In genomic region chr2:54599326-54599710, GRCh38 we compare ENCODE assay signal across 13 cellular contexts.
DNase-seq lines count a peak whose midpoint lies in the region; ATAC-seq and TF ChIP-seq lines count a peak whose summit lies in the region.
"Had no signal": no experiment of that assay in that cellular context is flagged by ENCODE, and none has a peak within 500 bp of the region (broad histone marks: within the 10 kb centered on the region; RNA-seq: fewer than 3 reads in every experiment).

No MANE protein-coding gene starts in this region.

- peaks cover 44% of the 10 kb centered on the region for H3K36me3 Mint-ChIP-seq in T-helper 1 cell treated with Interleukin-12 subunit alpha and Interleukin-12 subunit beta and Interleukin-4 antibody, amounts not matched to agents 30 μg/mL and 1 μg/mL, for 36 hours (ENCODE audit: low read depth)
- peaks cover 16% of the 10 kb centered on the region for H3K36me3 Mint-ChIP-seq in activated naive CD8-positive, alpha-beta T cell treated with anti-CD3 and anti-CD28 coated beads, Interleukin-2, amount 50 U/mL, for 24 hours (ENCODE audit: low read depth)

- DNase-seq in T-helper 1 cell (no peak), left colon (no peak), spleen (no peak), pons (ENCODE audit: low spot score) (no peak), NCI-H1092 treated with DMSO at 0.1 percent for 48 hours (lab: John Stamatoyannopoulos, UW) (no peak), NCI-H2081 (lab: John Stamatoyannopoulos, UW) (no peak)
- no peak for DNase-seq in activated naive CD8-positive, alpha-beta T cell treated with anti-CD3 and anti-CD28 coated beads, Interleukin-2, amount 50 U/mL, for 24 hours
- DNase-seq: cortex of kidney, foreskin melanocyte, midbrain had no signal

- H3K27me3 Mint-ChIP-seq in T-helper 1 cell treated with Interleukin-12 subunit alpha and Interleukin-12 subunit beta and Interleukin-4 antibody, amounts not matched to agents 30 μg/mL and 1 μg/mL, for 36 hours (ENCODE audit: low read depth) = no peaks in the 10 kb centered on the region
- H3K27me3 Mint-ChIP-seq in activated naive CD8-positive, alpha-beta T cell treated with anti-CD3 and anti-CD28 coated beads, Interleukin-2, amount 50 U/mL, for 24 hours = no peaks in the 10 kb centered on the region

- H3K4me3 ChIP-seq in spleen = no peak overlapping the region

- intact Hi-C loops in left colon (cut with DNase I, micrococcal nuclease) = no loop called here
- intact Hi-C loops in spleen (cut with DNase I; ENCODE audit: low total_unique reads) = no loop called here

- peaks cover 58 to 100% (median 91%) of the 10 kb centered on the region in 6 donors for H3K4me1 ChIP-seq in spleen

- H3K36me3 ChIP-seq in spleen = peaks cover 0 to 23% (median 10%) of the 10 kb centered on the region in 6 donors

- peak overlapping the region in 6 of 8 donors; percentile 53 to 83 (median 77) for H3K27ac ChIP-seq in spleen
- H3K27ac ChIP-seq: 22Rv1, VCaP had no signal

- no peaks in the 10 kb centered on the region for H3K9me3 Mint-ChIP-seq in T-helper 1 cell treated with Interleukin-12 subunit alpha and Interleukin-12 subunit beta and Interleukin-4 antibody, amounts not matched to agents 30 μg/mL and 1 μg/mL, for 36 hours
- no peaks in the 10 kb centered on the region for H3K9me3 Mint-ChIP-seq in activated naive CD8-positive, alpha-beta T cell treated with anti-CD3 and anti-CD28 coated beads, Interleukin-2, amount 50 U/mL, for 24 hours

- H3K4me1 Mint-ChIP-seq in T-helper 1 cell treated with Interleukin-12 subunit alpha and Interleukin-12 subunit beta and Interleukin-4 antibody, amounts not matched to agents 30 μg/mL and 1 μg/mL, for 36 hours (ENCODE audit: low read depth) = peaks cover 89% of the 10 kb centered on the region
- peaks cover 97% of the 10 kb centered on the region for H3K4me1 Mint-ChIP-seq in activated naive CD8-positive, alpha-beta T cell treated with anti-CD3 and anti-CD28 coated beads, Interleukin-2, amount 50 U/mL, for 24 hours

- TF ChIP-seq CTCF in spleen (IDR thresholded peaks at IDR 0.05 in 8 of 11, conservative IDR thresholded peaks at IDR 0.05 in 3 of 11) = no peak

- peak overlapping the region; percentile 83 for H3K27ac Mint-ChIP-seq in T-helper 1 cell treated with Interleukin-12 subunit alpha and Interleukin-12 subunit beta and Interleukin-4 antibody, amounts not matched to agents 30 μg/mL and 1 μg/mL, for 36 hours
- peak overlapping the region; percentile 79 for H3K27ac Mint-ChIP-seq in activated naive CD8-positive, alpha-beta T cell treated with anti-CD3 and anti-CD28 coated beads, Interleukin-2, amount 50 U/mL, for 24 hours

- no peak overlapping the region for H3K4me3 Mint-ChIP-seq in T-helper 1 cell treated with Interleukin-12 subunit alpha and Interleukin-12 subunit beta and Interleukin-4 antibody, amounts not matched to agents 30 μg/mL and 1 μg/mL, for 36 hours
- H3K4me3 Mint-ChIP-seq in activated naive CD8-positive, alpha-beta T cell treated with anti-CD3 and anti-CD28 coated beads, Interleukin-2, amount 50 U/mL, for 24 hours = no peak overlapping the region

- no peaks in the 10 kb centered on the region for H3K9me3 ChIP-seq in spleen

- no peaks in the 10 kb centered on the region for H3K27me3 ChIP-seq in spleen (replicated peaks in 1 of 7)

- no peak for ATAC-seq in activated naive CD8-positive, alpha-beta T cell treated with anti-CD3 and anti-CD28 coated beads, Interleukin-2, amount 50 U/mL, for 24 hours
- peak; percentile 15 for ATAC-seq in left colon

- WGBS in spleen, 5 donors = 95 to 99% (median 97%) methylated on average over 5 of the region's 5 CpGs

- no peak for TF ChIP-seq POLR2A in spleen (IDR thresholded peaks at IDR 0.05)
